In the genomic region with DNA sequence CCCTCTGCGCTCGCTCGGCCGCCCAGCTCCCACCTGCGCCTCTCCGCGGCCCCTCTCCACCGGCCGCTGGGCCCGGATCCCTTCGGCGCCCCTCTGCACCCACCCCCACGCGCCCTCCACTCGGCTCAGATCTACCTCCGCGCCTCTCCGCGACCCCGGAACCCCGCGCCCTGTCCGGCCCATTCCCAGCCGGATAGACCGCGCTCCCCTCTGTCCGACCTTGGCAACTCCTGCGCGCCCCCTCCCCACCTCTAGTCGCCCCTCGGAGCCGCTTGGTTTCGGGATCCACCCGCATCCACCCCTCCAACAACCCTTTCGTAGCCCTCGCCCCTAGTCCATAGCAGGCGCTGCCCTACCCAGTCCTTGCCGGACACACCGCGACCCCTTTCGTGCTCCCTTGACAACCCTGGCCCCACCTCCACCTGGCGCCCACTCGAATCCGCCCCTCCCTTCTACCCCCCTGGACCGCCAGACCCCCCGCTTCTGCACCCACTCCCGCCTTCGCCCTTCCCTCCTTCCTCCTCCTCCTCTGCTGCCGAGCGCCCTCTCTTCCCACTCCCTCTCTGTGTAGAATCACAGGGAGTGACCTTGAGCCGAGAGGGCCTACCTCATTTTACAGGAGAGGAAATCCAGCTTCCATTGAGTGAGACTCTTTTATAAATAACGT, we compare ENCODE assay signal across 8 cellular contexts. TPM values are rescaled to one million over a fixed set of nuclear protein-coding genes. Genes with fewer than 3 reads are reported as not detected.
DNase-seq lines count a peak whose midpoint lies in the region; ATAC-seq lines count a peak whose summit lies in the region.

No MANE protein-coding gene starts in this region.

- ATAC-seq in Right ventricle myocardium inferior = peak; percentile 65
- ATAC-seq in GM18861 (IDR thresholded peaks at IDR 0.05; ENCODE audit: unreplicated experiment) = no peak

- intact Hi-C loops in Right ventricle myocardium inferior (cut with DNase I) = loop anchor here (2.0 to 10.0 kb wide), 4 partner anchors 64 to 713 kb away; a partner anchor contains a TSS

- DNase-seq in stimulated activated CD4-positive, alpha-beta T cell treated with anti-CD3 and anti-CD28 coated beads, Interleukin-12 subunit alpha, Interleukin-12 subunit beta, amount 100 ng/mL, for 4 hours = peak; percentile 13
- no peak for DNase-seq in stimulated activated CD4-positive, alpha-beta T cell treated with anti-CD3 and anti-CD28 coated beads, Interleukin-15, amount 100 ng/mL, for 24 hours
- peak; percentile 44 for DNase-seq in M059J (ENCODE audit: low read depth)
- peak; percentile 29 for DNase-seq in activated naive CD4-positive, alpha-beta T cell treated with anti-CD3 and anti-CD28 coated beads, Interleukin-2, amount 50 U/mL, for 16 hours
- DNase-seq in Right ventricle myocardium inferior (ENCODE audit: missing footprints) = peak; percentile 72
- DNase-seq in occipital lobe (lab: John Stamatoyannopoulos, UW) = peak; percentile 46
- no peak for DNase-seq in effector CD8-positive, alpha-beta T cell (lab: John Stamatoyannopoulos, UW)

RNA-seq across cellular contexts. Expression of a gene that starts 0.5 kb away (rescaled TPM):
- total RNA-seq in M059J (2014; rRNA removed; shearing (Covaris generic)) = 48.9 and 55.6 TPM in 2 replicates
- total RNA-seq in Right ventricle myocardium inferior (198 TPM), occipital lobe (33.1 TPM)

RNA-seq across cellular contexts. Expression of a gene that starts 51.2 kb away (rescaled TPM):
- total RNA-seq in M059J (2014; rRNA removed; shearing (Covaris generic)) = 14.7 and 15.4 TPM in 2 replicates
- total RNA-seq in Right ventricle myocardium inferior (5.0 TPM), occipital lobe (17.8 TPM)

Comparison
In these comparisons a context has a peak if more than half of its experiments do, and no peak if none do; other contexts are left out.
1. DNase-seq: peak in stimulated activated CD4-positive, alpha-beta T cell treated with anti-CD3 and anti-CD28 coated beads, Interleukin-12 subunit alpha, Interleukin-12 subunit beta, amount 100 ng/mL, for 4 hours (single experiment), M059J (single experiment), activated naive CD4-positive, alpha-beta T cell treated with anti-CD3 and anti-CD28 coated beads, Interleukin-2, amount 50 U/mL, for 16 hours (single experiment), Right ventricle myocardium inferior (single experiment) and occipital lobe (single experiment); none in stimulated activated CD4-positive, alpha-beta T cell treated with anti-CD3 and anti-CD28 coated beads, Interleukin-15, amount 100 ng/mL, for 24 hours (single experiment) and effector CD8-positive, alpha-beta T cell (single experiment).